ENCODE assay signal across 9 cellular contexts in the genomic region with DNA sequence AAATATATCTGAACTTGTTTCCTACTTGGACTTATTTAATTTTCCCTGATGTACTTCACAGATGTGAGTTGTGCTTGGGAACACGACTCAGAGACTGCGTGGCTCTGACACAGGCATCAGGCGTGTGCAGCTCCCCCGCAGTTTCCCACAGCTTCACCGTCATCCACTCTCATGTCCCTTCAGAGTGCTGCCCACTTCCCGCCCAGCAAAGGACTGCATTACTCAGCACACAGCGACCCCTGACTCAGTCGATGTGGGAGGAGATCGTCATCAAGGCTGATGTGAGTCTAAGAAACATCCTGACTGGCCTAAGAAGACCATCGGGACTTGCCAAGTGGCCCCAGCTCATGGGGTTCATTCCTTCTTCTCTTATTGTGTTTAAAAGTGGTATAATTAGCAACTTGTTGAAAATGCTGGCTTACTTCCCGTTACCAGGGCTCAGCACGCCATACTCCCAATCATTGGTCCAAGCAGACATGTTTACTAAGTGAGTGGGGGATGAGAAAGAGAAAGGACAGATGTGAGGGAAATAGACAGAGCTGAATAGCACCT.
DNase-seq lines count a peak whose midpoint lies in the region; ATAC-seq and TF ChIP-seq lines count a peak whose summit lies in the region.
"Had no signal": no experiment of that assay in that cellular context is flagged by ENCODE, and none has a peak within 500 bp of the region (broad histone marks: within the 10 kb centered on the region; RNA-seq: fewer than 3 reads in every experiment).

No MANE protein-coding gene starts in this region.

- H3K36me3 Mint-ChIP-seq in activated T-helper 1 cell treated with anti-CD3 and anti-CD28 coated beads, Interleukin-12 subunit alpha, Interleukin-12 subunit beta, Interleukin-2, Interleukin-4 antibody, amounts not matched to agents 30 ng/mL and 10 ng/mL and 1 ng/mL, durations not matched to agents 14 hours and 24 hours and 36 hours (ENCODE audit: low read depth): peaks cover 5% of the 10 kb centered on the region

- intact Hi-C loops in activated T-helper 1 cell treated with anti-CD3 and anti-CD28 coated beads, Interleukin-12 subunit alpha, Interleukin-12 subunit beta, Interleukin-2, Interleukin-4 antibody, amounts not matched to agents 30 ng/mL and 10 ng/mL and 1 ng/mL, durations not matched to agents 14 hours and 24 hours and 36 hours (cut with micrococcal nuclease): loop anchor here (1.0 kb wide), 2 partner anchors 27 to 70 kb away; no protein-coding TSS in a partner anchor

- H3K27me3 Mint-ChIP-seq in activated T-helper 1 cell treated with anti-CD3 and anti-CD28 coated beads, Interleukin-12 subunit alpha, Interleukin-12 subunit beta, Interleukin-2, Interleukin-4 antibody, amounts not matched to agents 30 ng/mL and 10 ng/mL and 1 ng/mL, durations not matched to agents 14 hours and 24 hours and 36 hours (ENCODE audit: insufficient read depth): peaks cover 2% of the 10 kb centered on the region
- H3K27me3 Mint-ChIP-seq: IgD-negative memory B cell had no signal

- no peaks in the 10 kb centered on the region for H3K4me1 ChIP-seq in hepatocyte (ENCODE audit: insufficient read depth)

- H3K4me3 ChIP-seq in hepatocyte: no peak overlapping the region

- no peaks in the 10 kb centered on the region for H3K79me2 ChIP-seq in hepatocyte

- ATAC-seq in GM19397 (IDR thresholded peaks at IDR 0.05; ENCODE audit: unreplicated experiment): no peak
- ATAC-seq in HG03439 (IDR thresholded peaks at IDR 0.05; ENCODE audit: unreplicated experiment): no peak
- ATAC-seq in HG03432 (IDR thresholded peaks at IDR 0.05; ENCODE audit: unreplicated experiment): no peak

- DNase-seq in M059J (ENCODE audit: low read depth): peak; percentile 100
- DNase-seq in activated T-helper 1 cell treated with anti-CD3 and anti-CD28 coated beads, Interleukin-12 subunit alpha, Interleukin-12 subunit beta, Interleukin-2, Interleukin-4 antibody, amounts not matched to agents 30 ng/mL and 10 ng/mL and 1 ng/mL, durations not matched to agents 14 hours and 24 hours and 36 hours (ENCODE audit: low spot score): no peak
- peak; percentile 30 for DNase-seq in hepatocyte (ENCODE audit: low spot score)
- peak; percentile 69 for DNase-seq in stimulated activated CD4-positive, alpha-beta T cell treated with anti-CD3 and anti-CD28 coated beads, Interleukin-4, amount 100 ng/mL, for 1 hour
- DNase-seq in GM10266 (ENCODE audit: extremely low spot score): no peak

- H3K27ac ChIP-seq in hepatocyte: no peak overlapping the region

- no peaks in the 10 kb centered on the region for H3K9me3 ChIP-seq in hepatocyte (ENCODE audit: low read depth)

- H3K9me3 Mint-ChIP-seq in activated T-helper 1 cell treated with anti-CD3 and anti-CD28 coated beads, Interleukin-12 subunit alpha, Interleukin-12 subunit beta, Interleukin-2, Interleukin-4 antibody, amounts not matched to agents 30 ng/mL and 10 ng/mL and 1 ng/mL, durations not matched to agents 14 hours and 24 hours and 36 hours: peaks cover 3% of the 10 kb centered on the region

- no peak overlapping the region for H3K4me3 Mint-ChIP-seq in activated T-helper 1 cell treated with anti-CD3 and anti-CD28 coated beads, Interleukin-12 subunit alpha, Interleukin-12 subunit beta, Interleukin-2, Interleukin-4 antibody, amounts not matched to agents 30 ng/mL and 10 ng/mL and 1 ng/mL, durations not matched to agents 14 hours and 24 hours and 36 hours

- peaks cover 40% of the 10 kb centered on the region for H3K4me1 Mint-ChIP-seq in activated T-helper 1 cell treated with anti-CD3 and anti-CD28 coated beads, Interleukin-12 subunit alpha, Interleukin-12 subunit beta, Interleukin-2, Interleukin-4 antibody, amounts not matched to agents 30 ng/mL and 10 ng/mL and 1 ng/mL, durations not matched to agents 14 hours and 24 hours and 36 hours (ENCODE audit: low read depth)

- H3K27ac Mint-ChIP-seq in activated T-helper 1 cell treated with anti-CD3 and anti-CD28 coated beads, Interleukin-12 subunit alpha, Interleukin-12 subunit beta, Interleukin-2, Interleukin-4 antibody, amounts not matched to agents 30 ng/mL and 10 ng/mL and 1 ng/mL, durations not matched to agents 14 hours and 24 hours and 36 hours: peak overlapping the region; percentile 32
- H3K27ac Mint-ChIP-seq: IgD-negative memory B cell had no signal

- no peak overlapping the region for H3K4me2 ChIP-seq in hepatocyte

- WGBS in hepatocyte (ENCODE audit: low lambda C conversion rate, missing lambda C conversion rate): 80% methylated on average over 12 of the region's 12 CpGs

- H2AFZ ChIP-seq in hepatocyte: no peak overlapping the region

- H3K9me2 ChIP-seq in hepatocyte (replicated peaks; ENCODE audit: insufficient read depth): no peaks in the 10 kb centered on the region

- H4K20me1 ChIP-seq in hepatocyte (ENCODE audit: insufficient read depth, poor library complexity, severe bottlenecking): no peaks in the 10 kb centered on the region

- H3K36me3 ChIP-seq in hepatocyte (replicated peaks; ENCODE audit: insufficient read depth, low read depth): no peaks in the 10 kb centered on the region

- H3K27me3 ChIP-seq in hepatocyte: no peaks in the 10 kb centered on the region

- TF ChIP-seq CTCF in hepatocyte (IDR thresholded peaks at IDR 0.05; ENCODE audit: poor library complexity): no peak
- TF ChIP-seq CTCF in GM10266 (IDR thresholded peaks at IDR 0.05; ENCODE audit: control insufficient read depth, insufficient read depth, low read depth, missing control alignments): no peak

Comparison
In these comparisons a context has a peak if more than half of its experiments do, and no peak if none do; other contexts are left out.
1. DNase-seq: peak in M059J (single experiment), hepatocyte (single experiment) and stimulated activated CD4-positive, alpha-beta T cell treated with anti-CD3 and anti-CD28 coated beads, Interleukin-4, amount 100 ng/mL, for 1 hour (single experiment); none in activated T-helper 1 cell treated with anti-CD3 and anti-CD28 coated beads, Interleukin-12 subunit alpha, Interleukin-12 subunit beta, Interleukin-2, Interleukin-4 antibody, amounts not matched to agents 30 ng/mL and 10 ng/mL and 1 ng/mL, durations not matched to agents 14 hours and 24 hours and 36 hours (single experiment) and GM10266 (single experiment).